In genomic region chr7:152056621-152057274, GRCh38 we compare ENCODE assay signal across 1 cellular context.
TF ChIP-seq lines count a peak whose summit lies in the region.

No MANE protein-coding gene starts in this region.

TF ChIP-seq in GM23338, 12 proteins besides CTCF, POLR2A, EP300 and RAD21:
- no peak for TF ChIP-seq ZNF462 (CRISPR knock-in tag; IDR thresholded peaks at IDR 0.05)
- no peak for TF ChIP-seq REST (IDR thresholded peaks at IDR 0.05; ENCODE audit: unreplicated experiment)
- TF ChIP-seq ZNF114 (CRISPR knock-in tag; IDR thresholded peaks at IDR 0.05): no peak
- no peak for TF ChIP-seq NANOG (IDR thresholded peaks at IDR 0.05; ENCODE audit: borderline replicate concordance)
- no peak for TF ChIP-seq POLR2AphosphoS5 (IDR thresholded peaks at IDR 0.05; ENCODE audit: low read depth)
- no peak for TF ChIP-seq CREB1 (CRISPR knock-in tag; IDR thresholded peaks at IDR 0.05; ENCODE audit: low read depth)
- no peak for TF ChIP-seq EZH2phosphoT487 (IDR thresholded peaks at IDR 0.05; ENCODE audit: unreplicated experiment)
- TF ChIP-seq ETS1 (IDR thresholded peaks at IDR 0.05): no peak
- no peak for TF ChIP-seq JUNB (IDR thresholded peaks at IDR 0.05; ENCODE audit: unreplicated experiment)
- no peak for TF ChIP-seq ZNF331 (CRISPR knock-in tag; IDR thresholded peaks at IDR 0.05; ENCODE audit: low read depth)
- TF ChIP-seq STAT1 (IDR thresholded peaks at IDR 0.05; ENCODE audit: unreplicated experiment): no peak
- TF ChIP-seq EZH2 (IDR thresholded peaks at IDR 0.05; ENCODE audit: low read depth, unreplicated experiment): no peak
